Comparison of ENCODE assay signal across 11 cellular contexts in genomic region chr19:10110972-10111317, GRCh38. TPM values are rescaled to one million over a fixed set of nuclear protein-coding genes. Genes with fewer than 3 reads are reported as not detected.
DNase-seq lines count a peak whose midpoint lies in the region; ATAC-seq, FAIRE-seq and TF ChIP-seq lines count a peak whose summit lies in the region.
"Had no signal": no experiment of that assay in that cellular context is flagged by ENCODE, and none has a peak within 500 bp of the region (broad histone marks: within the 10 kb centered on the region; RNA-seq: fewer than 3 reads in every experiment).

No MANE protein-coding gene starts in this region.

- peak overlapping the region; percentile 86 to 92 (median 89) for H3K4me3 Mint-ChIP-seq in immature natural killer cell
- peak overlapping the region in 2 of 10 donors; percentile 11 to 38 for H3K4me3 Mint-ChIP-seq in naive thymus-derived CD4-positive, alpha-beta T cell

- peaks cover 0 to 52% (median 18%) of the 10 kb centered on the region in 4 donors for H3K4me1 ChIP-seq in Peyer's patch
- H3K4me1 ChIP-seq in naive thymus-derived CD4-positive, alpha-beta T cell (ENCODE audit: control insufficient read depth in 2 of 2, insufficient read depth in 2 of 2, low read length in 2 of 2), result peaks cover 32 to 52% of the 10 kb centered on the region in 2 donors

- CTCF ChIA-PET in naive thymus-derived CD4-positive, alpha-beta T cell (lab: Charles Lee), result interaction anchor here (0.8 kb wide), 1 partner anchor 28 kb away, joined by 3 read pairs; no protein-coding TSS in a partner anchor

- peaks cover 69 to 72% of the 10 kb centered on the region in 2 donors for H3K4me1 Mint-ChIP-seq in immature natural killer cell
- H3K4me1 Mint-ChIP-seq in naive thymus-derived CD4-positive, alpha-beta T cell, result peaks cover 5 to 46% (median 39%) of the 10 kb centered on the region in 7 donors

- H3K27me3 Mint-ChIP-seq in immature natural killer cell (ENCODE audit: low read depth in 3 of 3), result peaks cover 18 to 46% (median 22%) of the 10 kb centered on the region in 3 donors
- no peaks in the 10 kb centered on the region for H3K27me3 Mint-ChIP-seq in naive thymus-derived CD4-positive, alpha-beta T cell

- no peaks in the 10 kb centered on the region for H3K27me3 ChIP-seq in Peyer's patch
- H3K27me3 ChIP-seq in naive thymus-derived CD4-positive, alpha-beta T cell (ENCODE audit: control insufficient read depth in 2 of 2, insufficient read depth in 2 of 2, low read length in 2 of 2), result no peaks in the 10 kb centered on the region
- H3K27me3 ChIP-seq: ascending aorta had no signal

- no peaks in the 10 kb centered on the region for H3K9me3 ChIP-seq in Peyer's patch
- H3K9me3 ChIP-seq in naive thymus-derived CD4-positive, alpha-beta T cell (ENCODE audit: control insufficient read depth in 2 of 3, low read length in 3 of 3), result no peaks in the 10 kb centered on the region
- H3K9me3 ChIP-seq: ascending aorta had no signal

- DNase-seq in D721Med (ENCODE audit: insufficient read length, low spot score) (peak; percentile 0), Peyer's patch (no peak), immature natural killer cell (no peak), NCI-H146 treated with DMSO at 0.1 percent for 48 hours (lab: John Stamatoyannopoulos, UW; ENCODE audit: unreplicated experiment) (no peak), NOMO-1 treated with dmso at 0.1 percent for 144 hours (lab: John Stamatoyannopoulos, UW; ENCODE audit: unreplicated experiment) (no peak)
- no peak for DNase-seq in naive thymus-derived CD4-positive, alpha-beta T cell
- DNase-seq: COR-L47; effector CD4-positive, alpha-beta T cell; islet precursor cell had no signal

- no peak overlapping the region for H3K4me3 ChIP-seq in Peyer's patch
- H3K4me3 ChIP-seq in naive thymus-derived CD4-positive, alpha-beta T cell (ENCODE audit: low read length), result no peak overlapping the region
- H3K4me3 ChIP-seq: ascending aorta had no signal

- no peak for ATAC-seq in naive thymus-derived CD4-positive, alpha-beta T cell

- H3K36me3 Mint-ChIP-seq in immature natural killer cell, result peaks cover 4 to 26% (median 7%) of the 10 kb centered on the region in 3 donors
- peaks cover 0 to 31% (median 14%) of the 10 kb centered on the region in 5 donors for H3K36me3 Mint-ChIP-seq in naive thymus-derived CD4-positive, alpha-beta T cell

- FAIRE-seq in D721Med (lab: Jason Lieb, UNC), result no peak

- POLR2A ChIA-PET in naive thymus-derived CD4-positive, alpha-beta T cell (lab: Charles Lee), result no interaction called here

- H3K27ac ChIP-seq in Peyer's patch, result peak overlapping the region in 3 of 4 donors; percentile 35 to 80 (median 36)
- H3K27ac ChIP-seq in naive thymus-derived CD4-positive, alpha-beta T cell (ENCODE audit: low read depth, low read length), result no peak overlapping the region
- H3K27ac ChIP-seq: ascending aorta had no signal

- TF ChIP-seq CTCF in D721Med (IDR thresholded peaks at IDR 0.05; ENCODE audit: insufficient read depth, missing control alignments) (no peak), Peyer's patch (IDR thresholded peaks at IDR 0.05) (no peak)

- intact Hi-C loops in naive thymus-derived CD4-positive, alpha-beta T cell (cut with micrococcal nuclease), result loop anchor here in 1 of 2 donors (5.0 kb wide), 1 partner anchor 179 kb away; no protein-coding TSS in a partner anchor

- TF ChIP-seq POLR2A in Peyer's patch (IDR thresholded peaks at IDR 0.05), result no peak

- peak overlapping the region; percentile 96 to 100 (median 99) for H3K27ac Mint-ChIP-seq in immature natural killer cell
- peak overlapping the region in 3 of 9 donors; percentile 38 to 71 (median 47) for H3K27ac Mint-ChIP-seq in naive thymus-derived CD4-positive, alpha-beta T cell

- H3K9me3 Mint-ChIP-seq in immature natural killer cell, result no peaks in the 10 kb centered on the region
- peaks cover 0 to 3% (median 0%) of the 10 kb centered on the region in 11 donors for H3K9me3 Mint-ChIP-seq in naive thymus-derived CD4-positive, alpha-beta T cell

- peaks cover 0 to 61% (median 0%) of the 10 kb centered on the region in 3 donors for H3K36me3 ChIP-seq in Peyer's patch
- H3K36me3 ChIP-seq in naive thymus-derived CD4-positive, alpha-beta T cell (ENCODE audit: control insufficient read depth in 2 of 3, insufficient read depth in 3 of 3, low read length in 3 of 3), result peaks cover 25 to 73% (median 29%) of the 10 kb centered on the region in 3 experiments

RNA-seq across cellular contexts. Expression of gene P2RY11, which starts 0.5 kb away (rescaled TPM):
- total RNA-seq in Peyer's patch, result 10 to 100 TPM in 2 of 4 donors, 1 to 10 TPM in 2; 7.0 to 21.5 (median 11.6) TPM
- polyA plus RNA-seq in immature natural killer cell, result 10 to 100 TPM in 1 of 3 donors, 1 to 10 TPM in 2; 2.6 to 26.7 (median 6.9) TPM
- total RNA-seq in naive thymus-derived CD4-positive, alpha-beta T cell, result 10 to 100 TPM; 41.0 to 89.3 (median 58.9) TPM
- polyA plus RNA-seq in naive thymus-derived CD4-positive, alpha-beta T cell, result 1 to 10 TPM; 2.7 to 3.1 TPM

RNA-seq across cellular contexts. Expression of gene PPAN, which starts 4.8 kb away (rescaled TPM):
- total RNA-seq in Peyer's patch, result 100 to 1,000 TPM in 1 of 4 donors, 10 to 100 TPM in 3; 11.7 to 147 (median 24.7) TPM
- polyA plus RNA-seq in immature natural killer cell, result 10 to 100 TPM; 12.1 to 44.8 (median 18.4) TPM
- 100 to 1,000 TPM in 4 of 5 experiments, 10 to 100 TPM in 1; 87.6 to 122 (median 109) TPM for total RNA-seq in naive thymus-derived CD4-positive, alpha-beta T cell
- 10 to 100 TPM; 24.9 to 46.6 TPM for polyA plus RNA-seq in naive thymus-derived CD4-positive, alpha-beta T cell
- total RNA-seq: ascending aorta had no signal

RNA-seq across cellular contexts. Expression of gene ANGPTL6, which starts 8.5 kb away (rescaled TPM):
- 10 to 100 TPM in 1 of 4 donors, 1 to 10 TPM in 3; 1.1 to 19.0 (median 2.5) TPM for total RNA-seq in Peyer's patch
- 1 to 10 TPM in 2 of 3 donors, under 1 TPM in 1; 0.53 to 1.9 (median 1.2) TPM for polyA plus RNA-seq in immature natural killer cell
- total RNA-seq in naive thymus-derived CD4-positive, alpha-beta T cell, result 1 to 10 TPM in 3 of 5 experiments, under 1 TPM in 2; 0.68 to 1.7 (median 1.0) TPM
- polyA plus RNA-seq in naive thymus-derived CD4-positive, alpha-beta T cell, result under 1 TPM; 0.23 to 0.48 TPM
- total RNA-seq: ascending aorta, M059J had no signal

RNA-seq across cellular contexts. Expression of gene EIF3G, which starts 8.8 kb away (rescaled TPM):
- total RNA-seq in Peyer's patch, result 100 to 1,000 TPM; 111 to 220 (median 181) TPM
- polyA plus RNA-seq in immature natural killer cell, result 100 to 1,000 TPM; 334 to 509 (median 485) TPM
- total RNA-seq in naive thymus-derived CD4-positive, alpha-beta T cell, result 100 to 1,000 TPM; 242 to 356 (median 328) TPM
- polyA plus RNA-seq in naive thymus-derived CD4-positive, alpha-beta T cell, result 100 to 1,000 TPM; 240 to 294 TPM

RNA-seq across cellular contexts. Expression of gene SHFL, which starts 24.8 kb away (rescaled TPM):
- total RNA-seq in Peyer's patch, result 100 to 1,000 TPM in 1 of 4 donors, 10 to 100 TPM in 3; 39.9 to 125 (median 62.7) TPM
- 10 to 100 TPM; 39.4 to 78.4 (median 44.2) TPM for polyA plus RNA-seq in immature natural killer cell
- 100 to 1,000 TPM in 3 of 5 experiments, 10 to 100 TPM in 2; 67.8 to 112 (median 102) TPM for total RNA-seq in naive thymus-derived CD4-positive, alpha-beta T cell
- 10 to 100 TPM; 37.0 to 52.0 TPM for polyA plus RNA-seq in naive thymus-derived CD4-positive, alpha-beta T cell
